In the genomic region with DNA sequence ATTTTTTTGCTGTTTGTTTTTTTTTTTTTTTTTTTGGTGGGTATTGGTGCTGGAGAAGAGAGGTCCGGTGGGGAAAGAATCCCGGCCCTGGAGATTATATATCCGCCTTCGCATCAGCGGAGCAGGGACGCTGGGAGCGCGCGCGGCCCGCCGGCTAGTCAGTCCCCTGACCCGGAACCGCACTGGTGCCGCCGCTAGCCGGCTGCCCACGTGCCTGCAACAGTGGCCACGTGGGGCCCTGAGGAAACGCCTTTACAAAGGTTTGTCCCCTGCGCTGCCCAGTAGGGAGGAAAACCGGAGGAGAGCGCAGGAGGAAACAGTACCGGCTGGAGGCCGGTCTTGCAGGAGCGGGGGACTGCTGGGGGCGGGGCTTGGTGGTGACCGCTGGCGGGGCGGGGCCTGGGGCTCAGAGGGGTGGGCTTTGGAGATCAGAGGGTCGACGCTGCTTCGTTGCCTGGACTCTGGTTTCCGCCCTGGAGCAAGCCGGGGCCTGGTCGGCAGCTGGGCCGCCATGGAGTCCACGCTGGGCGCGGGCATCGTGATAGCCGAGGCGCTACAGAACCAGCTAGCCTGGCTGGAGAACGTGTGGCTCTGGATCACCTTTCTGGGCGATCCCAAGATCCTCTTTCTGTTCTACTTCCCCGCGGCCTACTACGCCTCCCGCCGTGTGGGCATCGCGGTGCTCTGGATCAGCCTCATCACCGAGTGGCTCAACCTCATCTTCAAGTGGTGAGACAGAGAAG, we compare ENCODE assay signal across 1 cellular context.
TF ChIP-seq lines count a peak whose summit lies in the region.

A gene with protein sequence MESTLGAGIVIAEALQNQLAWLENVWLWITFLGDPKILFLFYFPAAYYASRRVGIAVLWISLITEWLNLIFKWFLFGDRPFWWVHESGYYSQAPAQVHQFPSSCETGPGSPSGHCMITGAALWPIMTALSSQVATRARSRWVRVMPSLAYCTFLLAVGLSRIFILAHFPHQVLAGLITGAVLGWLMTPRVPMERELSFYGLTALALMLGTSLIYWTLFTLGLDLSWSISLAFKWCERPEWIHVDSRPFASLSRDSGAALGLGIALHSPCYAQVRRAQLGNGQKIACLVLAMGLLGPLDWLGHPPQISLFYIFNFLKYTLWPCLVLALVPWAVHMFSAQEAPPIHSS (plus strand): TSS at position 281 of the 743 bp plus-strand sequence. CDS start 231 bp downstream, at position 512.

TF ChIP-seq in K562, 482 proteins besides CTCF, POLR2A, EP300 and RAD21 (continued from another document):
- TF ChIP-seq, protein P1, sequence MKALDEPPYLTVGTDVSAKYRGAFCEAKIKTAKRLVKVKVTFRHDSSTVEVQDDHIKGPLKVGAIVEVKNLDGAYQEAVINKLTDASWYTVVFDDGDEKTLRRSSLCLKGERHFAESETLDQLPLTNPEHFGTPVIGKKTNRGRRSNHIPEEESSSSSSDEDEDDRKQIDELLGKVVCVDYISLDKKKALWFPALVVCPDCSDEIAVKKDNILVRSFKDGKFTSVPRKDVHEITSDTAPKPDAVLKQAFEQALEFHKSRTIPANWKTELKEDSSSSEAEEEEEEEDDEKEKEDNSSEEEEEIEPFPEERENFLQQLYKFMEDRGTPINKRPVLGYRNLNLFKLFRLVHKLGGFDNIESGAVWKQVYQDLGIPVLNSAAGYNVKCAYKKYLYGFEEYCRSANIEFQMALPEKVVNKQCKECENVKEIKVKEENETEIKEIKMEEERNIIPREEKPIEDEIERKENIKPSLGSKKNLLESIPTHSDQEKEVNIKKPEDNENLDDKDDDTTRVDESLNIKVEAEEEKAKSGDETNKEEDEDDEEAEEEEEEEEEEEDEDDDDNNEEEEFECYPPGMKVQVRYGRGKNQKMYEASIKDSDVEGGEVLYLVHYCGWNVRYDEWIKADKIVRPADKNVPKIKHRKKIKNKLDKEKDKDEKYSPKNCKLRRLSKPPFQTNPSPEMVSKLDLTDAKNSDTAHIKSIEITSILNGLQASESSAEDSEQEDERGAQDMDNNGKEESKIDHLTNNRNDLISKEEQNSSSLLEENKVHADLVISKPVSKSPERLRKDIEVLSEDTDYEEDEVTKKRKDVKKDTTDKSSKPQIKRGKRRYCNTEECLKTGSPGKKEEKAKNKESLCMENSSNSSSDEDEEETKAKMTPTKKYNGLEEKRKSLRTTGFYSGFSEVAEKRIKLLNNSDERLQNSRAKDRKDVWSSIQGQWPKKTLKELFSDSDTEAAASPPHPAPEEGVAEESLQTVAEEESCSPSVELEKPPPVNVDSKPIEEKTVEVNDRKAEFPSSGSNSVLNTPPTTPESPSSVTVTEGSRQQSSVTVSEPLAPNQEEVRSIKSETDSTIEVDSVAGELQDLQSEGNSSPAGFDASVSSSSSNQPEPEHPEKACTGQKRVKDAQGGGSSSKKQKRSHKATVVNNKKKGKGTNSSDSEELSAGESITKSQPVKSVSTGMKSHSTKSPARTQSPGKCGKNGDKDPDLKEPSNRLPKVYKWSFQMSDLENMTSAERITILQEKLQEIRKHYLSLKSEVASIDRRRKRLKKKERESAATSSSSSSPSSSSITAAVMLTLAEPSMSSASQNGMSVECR (CRISPR knock-in tag; IDR thresholded peaks at IDR 0.05), result peak; percentile 98
- TF ChIP-seq, protein P2, sequence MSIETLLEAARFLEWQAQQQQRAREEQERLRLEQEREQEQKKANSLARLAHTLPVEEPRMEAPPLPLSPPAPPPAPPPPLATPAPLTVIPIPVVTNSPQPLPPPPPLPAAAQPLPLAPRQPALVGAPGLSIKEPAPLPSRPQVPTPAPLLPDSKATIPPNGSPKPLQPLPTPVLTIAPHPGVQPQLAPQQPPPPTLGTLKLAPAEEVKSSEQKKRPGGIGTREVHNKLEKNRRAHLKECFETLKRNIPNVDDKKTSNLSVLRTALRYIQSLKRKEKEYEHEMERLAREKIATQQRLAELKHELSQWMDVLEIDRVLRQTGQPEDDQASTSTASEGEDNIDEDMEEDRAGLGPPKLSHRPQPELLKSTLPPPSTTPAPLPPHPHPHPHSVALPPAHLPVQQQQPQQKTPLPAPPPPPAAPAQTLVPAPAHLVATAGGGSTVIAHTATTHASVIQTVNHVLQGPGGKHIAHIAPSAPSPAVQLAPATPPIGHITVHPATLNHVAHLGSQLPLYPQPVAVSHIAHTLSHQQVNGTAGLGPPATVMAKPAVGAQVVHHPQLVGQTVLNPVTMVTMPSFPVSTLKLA (conservative IDR thresholded peaks at IDR 0.05), result peak; percentile 100
- peak; percentile 96; the same call in 1 of the 2 replicates for TF ChIP-seq JUN (IDR thresholded peaks at IDR 0.05; ENCODE audit: borderline replicate concordance, low read depth, low read length)
- TF ChIP-seq JUN (CRISPR knock-in tag; IDR thresholded peaks at IDR 0.05; ENCODE audit: borderline replicate concordance), result peak; percentile 66; the same call in 1 of the 2 replicates
- TF ChIP-seq HDAC2 (IDR thresholded peaks at IDR 0.05), result peak; percentile 87
- peak; percentile 56; the same call in 1 of the 2 replicates for TF ChIP-seq ZNF263 (CRISPR knock-in tag; IDR thresholded peaks at IDR 0.05; ENCODE audit: borderline replicate concordance)
- TF ChIP-seq, protein P3, sequence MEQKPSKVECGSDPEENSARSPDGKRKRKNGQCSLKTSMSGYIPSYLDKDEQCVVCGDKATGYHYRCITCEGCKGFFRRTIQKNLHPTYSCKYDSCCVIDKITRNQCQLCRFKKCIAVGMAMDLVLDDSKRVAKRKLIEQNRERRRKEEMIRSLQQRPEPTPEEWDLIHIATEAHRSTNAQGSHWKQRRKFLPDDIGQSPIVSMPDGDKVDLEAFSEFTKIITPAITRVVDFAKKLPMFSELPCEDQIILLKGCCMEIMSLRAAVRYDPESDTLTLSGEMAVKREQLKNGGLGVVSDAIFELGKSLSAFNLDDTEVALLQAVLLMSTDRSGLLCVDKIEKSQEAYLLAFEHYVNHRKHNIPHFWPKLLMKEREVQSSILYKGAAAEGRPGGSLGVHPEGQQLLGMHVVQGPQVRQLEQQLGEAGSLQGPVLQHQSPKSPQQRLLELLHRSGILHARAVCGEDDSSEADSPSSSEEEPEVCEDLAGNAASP (IDR thresholded peaks at IDR 0.05), result no peak
- TF ChIP-seq TBP (optimal IDR thresholded peaks at IDR 0.05; ENCODE audit: low read depth, low read length), result peak; percentile 77
- peak; percentile 95 for TF ChIP-seq GABPA (tag; conservative IDR thresholded peaks at IDR 0.05; ENCODE audit: low read depth)
- 0 out of 2 replicates have a peak, but pooled peaks have one; percentile 48 for TF ChIP-seq TARDBP (IDR thresholded peaks at IDR 0.05)
- TF ChIP-seq PHF8 (IDR thresholded peaks at IDR 0.05; ENCODE audit: borderline replicate concordance, low read length), result peak; percentile 82; the same call in 1 of the 2 replicates
- TF ChIP-seq CXXC5 (CRISPR knock-in tag; IDR thresholded peaks at IDR 0.05), result peak; percentile 96
- TF ChIP-seq ZNF24 (IDR thresholded peaks at IDR 0.05), result peak; percentile 35; the same call in 1 of the 2 replicates
- 0 out of 4 replicates have a peak, but pooled peaks of 1 of the 2 experiments have one; percentile 18 for TF ChIP-seq ETV6 (IDR thresholded peaks at IDR 0.05; ENCODE audit: borderline replicate concordance in 1 of 2, low read depth in 2 of 2, low read length in 1 of 2)
- TF ChIP-seq ETV6 (CRISPR knock-in tag; IDR thresholded peaks at IDR 0.05; ENCODE audit: borderline replicate concordance), result no peak
- TF ChIP-seq ZFP36 (IDR thresholded peaks at IDR 0.05; ENCODE audit: low read depth, low read length, partially characterized antibody), result peak; percentile 97
- TF ChIP-seq HCFC1 (IDR thresholded peaks at IDR 0.05; ENCODE audit: low read depth, low read length), result peak; percentile 89
- TF ChIP-seq EP400 (IDR thresholded peaks at IDR 0.05), result peak; percentile 100
- TF ChIP-seq MCM5 (IDR thresholded peaks at IDR 0.05; ENCODE audit: low read depth), result no peak
- TF ChIP-seq RBM22 (IDR thresholded peaks at IDR 0.05; ENCODE audit: low read depth, low read length, poor library complexity, severe bottlenecking), result no peak
- TF ChIP-seq SAP30 (IDR thresholded peaks at IDR 0.05; ENCODE audit: borderline replicate concordance, insufficient read depth, low read depth, low read length, poor library complexity, severe bottlenecking), result peak; percentile 99
- no peak for TF ChIP-seq PRPF4 (IDR thresholded peaks at IDR 0.05; ENCODE audit: insufficient read depth, low read depth, low read length, poor library complexity, severe bottlenecking)
- TF ChIP-seq, protein P4, sequence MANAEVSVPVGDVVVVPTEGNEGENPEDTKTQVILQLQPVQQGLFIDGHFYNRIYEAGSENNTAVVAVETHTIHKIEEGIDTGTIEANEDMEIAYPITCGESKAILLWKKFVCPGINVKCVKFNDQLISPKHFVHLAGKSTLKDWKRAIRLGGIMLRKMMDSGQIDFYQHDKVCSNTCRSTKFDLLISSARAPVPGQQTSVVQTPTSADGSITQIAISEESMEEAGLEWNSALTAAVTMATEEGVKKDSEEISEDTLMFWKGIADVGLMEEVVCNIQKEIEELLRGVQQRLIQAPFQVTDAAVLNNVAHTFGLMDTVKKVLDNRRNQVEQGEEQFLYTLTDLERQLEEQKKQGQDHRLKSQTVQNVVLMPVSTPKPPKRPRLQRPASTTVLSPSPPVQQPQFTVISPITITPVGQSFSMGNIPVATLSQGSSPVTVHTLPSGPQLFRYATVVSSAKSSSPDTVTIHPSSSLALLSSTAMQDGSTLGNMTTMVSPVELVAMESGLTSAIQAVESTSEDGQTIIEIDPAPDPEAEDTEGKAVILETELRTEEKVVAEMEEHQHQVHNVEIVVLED (CRISPR knock-in tag; IDR thresholded peaks at IDR 0.05), result peak; percentile 64
- TF ChIP-seq, protein P5, sequence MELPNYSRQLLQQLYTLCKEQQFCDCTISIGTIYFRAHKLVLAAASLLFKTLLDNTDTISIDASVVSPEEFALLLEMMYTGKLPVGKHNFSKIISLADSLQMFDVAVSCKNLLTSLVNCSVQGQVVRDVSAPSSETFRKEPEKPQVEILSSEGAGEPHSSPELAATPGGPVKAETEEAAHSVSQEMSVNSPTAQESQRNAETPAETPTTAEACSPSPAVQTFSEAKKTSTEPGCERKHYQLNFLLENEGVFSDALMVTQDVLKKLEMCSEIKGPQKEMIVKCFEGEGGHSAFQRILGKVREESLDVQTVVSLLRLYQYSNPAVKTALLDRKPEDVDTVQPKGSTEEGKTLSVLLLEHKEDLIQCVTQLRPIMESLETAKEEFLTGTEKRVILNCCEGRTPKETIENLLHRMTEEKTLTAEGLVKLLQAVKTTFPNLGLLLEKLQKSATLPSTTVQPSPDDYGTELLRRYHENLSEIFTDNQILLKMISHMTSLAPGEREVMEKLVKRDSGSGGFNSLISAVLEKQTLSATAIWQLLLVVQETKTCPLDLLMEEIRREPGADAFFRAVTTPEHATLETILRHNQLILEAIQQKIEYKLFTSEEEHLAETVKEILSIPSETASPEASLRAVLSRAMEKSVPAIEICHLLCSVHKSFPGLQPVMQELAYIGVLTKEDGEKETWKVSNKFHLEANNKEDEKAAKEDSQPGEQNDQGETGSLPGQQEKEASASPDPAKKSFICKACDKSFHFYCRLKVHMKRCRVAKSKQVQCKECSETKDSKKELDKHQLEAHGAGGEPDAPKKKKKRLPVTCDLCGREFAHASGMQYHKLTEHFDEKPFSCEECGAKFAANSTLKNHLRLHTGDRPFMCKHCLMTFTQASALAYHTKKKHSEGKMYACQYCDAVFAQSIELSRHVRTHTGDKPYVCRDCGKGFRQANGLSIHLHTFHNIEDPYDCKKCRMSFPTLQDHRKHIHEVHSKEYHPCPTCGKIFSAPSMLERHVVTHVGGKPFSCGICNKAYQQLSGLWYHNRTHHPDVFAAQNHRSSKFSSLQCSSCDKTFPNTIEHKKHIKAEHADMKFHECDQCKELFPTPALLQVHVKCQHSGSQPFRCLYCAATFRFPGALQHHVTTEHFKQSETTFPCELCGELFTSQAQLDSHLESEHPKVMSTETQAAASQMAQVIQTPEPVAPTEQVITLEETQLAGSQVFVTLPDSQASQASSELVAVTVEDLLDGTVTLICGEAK (IDR thresholded peaks at IDR 0.05), result peak; percentile 88
- TF ChIP-seq, protein P5 (CRISPR knock-in tag; IDR thresholded peaks at IDR 0.05), result no peak
- peak in 1 of 2 experiments; percentile 93; a peak in 2 of 3 replicates for TF ChIP-seq CBX3 (IDR thresholded peaks at IDR 0.05; ENCODE audit: borderline replicate concordance in 1 of 2, low read length in 2 of 2)
- 0 out of 2 replicates have a peak, but pooled peaks have one; percentile 36 for TF ChIP-seq SREBF1 (IDR thresholded peaks at IDR 0.05; ENCODE audit: borderline replicate concordance, low read depth, low read length)
- TF ChIP-seq FIP1L1 (IDR thresholded peaks at IDR 0.05; ENCODE audit: low read depth, low read length, poor library complexity, severe bottlenecking), result no peak
- TF ChIP-seq KLF16 (IDR thresholded peaks at IDR 0.05), result peak; percentile 90
- peak; percentile 99 for TF ChIP-seq POU5F1 (IDR thresholded peaks at IDR 0.05; ENCODE audit: borderline replicate concordance, low read depth, low read length, partially characterized antibody)
- peak; percentile 69 for TF ChIP-seq CREM (IDR thresholded peaks at IDR 0.05; ENCODE audit: low read depth)
- TF ChIP-seq MCM7 (IDR thresholded peaks at IDR 0.05), result peak in 1 of 2 experiments; percentile 96; a peak in 1 of 4 replicates
- TF ChIP-seq MXI1 (IDR thresholded peaks at IDR 0.05; ENCODE audit: low read depth, low read length), result peak; percentile 99
- peak; percentile 81; the same call in 1 of the 2 replicates for TF ChIP-seq SMAD4 (CRISPR knock-in tag; conservative IDR thresholded peaks at IDR 0.05)
- 0 out of 2 replicates have a peak, but pooled peaks have one; percentile 10 for TF ChIP-seq SMC3 (conservative IDR thresholded peaks at IDR 0.05; ENCODE audit: insufficient read depth, low read depth, low read length)
- TF ChIP-seq ELF1 (tag; IDR thresholded peaks at IDR 0.05), result peak; percentile 94
